In genomic region chr1:232876506-232877360, GRCh38 we compare ENCODE assay signal across 18 cellular contexts.
A peak's percentile ranks its signal among the peaks of the same experiment; 100 is the strongest.
DNase-seq lines count a peak whose midpoint lies in the region; ATAC-seq and TF ChIP-seq lines count a peak whose summit lies in the region.
"Had no signal": no experiment of that assay in that cellular context is flagged by ENCODE, and none has a peak within 500 bp of the region (broad histone marks: within the 10 kb centered on the region; RNA-seq: fewer than 3 reads in every experiment).

No MANE protein-coding gene starts in this region.

- peaks cover 8% of the 10 kb centered on the region for H3K27me3 Mint-ChIP-seq in activated T-cell treated with anti-CD3 and anti-CD28 coated beads, Interleukin-2, amount 50 U/mL, for 24 hours
- no peaks in the 10 kb centered on the region for H3K27me3 Mint-ChIP-seq in T-helper 1 cell treated with Interleukin-12 subunit alpha and Interleukin-12 subunit beta and Interleukin-4 antibody, amounts not matched to agents 30 μg/mL and 1 μg/mL, for 36 hours (ENCODE audit: low read depth)

- 0 out of 2 replicates have a peak overlapping the region, but pooled peaks have one; percentile 23 for H2AFZ ChIP-seq in KMS-11 (ENCODE audit: low read depth)
- H2AFZ ChIP-seq: GM23248 had no signal

- H3K4me1 ChIP-seq in KMS-11 (ENCODE audit: low read depth, poor library complexity, severe bottlenecking) (peaks cover 41% of the 10 kb centered on the region), upper lobe of right lung (no peaks in the 10 kb centered on the region)

- H3K27ac ChIP-seq in KMS-11, result peak overlapping the region; percentile 13; the same call in 1 of the 2 replicates
- no peak overlapping the region for H3K27ac ChIP-seq in upper lobe of right lung
- H3K27ac ChIP-seq: GM23248, RWPE1 had no signal

- peaks cover 7% of the 10 kb centered on the region for H3K4me1 Mint-ChIP-seq in activated T-cell treated with anti-CD3 and anti-CD28 coated beads, Interleukin-2, amount 50 U/mL, for 24 hours (ENCODE audit: low read depth)
- H3K4me1 Mint-ChIP-seq in T-helper 1 cell treated with Interleukin-12 subunit alpha and Interleukin-12 subunit beta and Interleukin-4 antibody, amounts not matched to agents 30 μg/mL and 1 μg/mL, for 36 hours (ENCODE audit: low read depth), result peaks cover 8% of the 10 kb centered on the region

- no peaks in the 10 kb centered on the region for H4K20me1 ChIP-seq in KMS-11 (ENCODE audit: insufficient read depth)

- no peaks in the 10 kb centered on the region for H3K9me3 ChIP-seq in upper lobe of right lung

- H3K4me2 ChIP-seq in KMS-11, result peak overlapping the region; percentile 65

- no peaks in the 10 kb centered on the region for H3K9me3 Mint-ChIP-seq in activated T-cell treated with anti-CD3 and anti-CD28 coated beads, Interleukin-2, amount 50 U/mL, for 24 hours
- no peaks in the 10 kb centered on the region for H3K9me3 Mint-ChIP-seq in T-helper 1 cell treated with Interleukin-12 subunit alpha and Interleukin-12 subunit beta and Interleukin-4 antibody, amounts not matched to agents 30 μg/mL and 1 μg/mL, for 36 hours
- H3K9me3 Mint-ChIP-seq: CD4-positive, CD25-positive, alpha-beta regulatory T cell had no signal

- H3K4me3 ChIP-seq in KMS-11 (IDR thresholded peaks at IDR 0.05; ENCODE audit: insufficient read depth, low read depth, low read length), result no peak overlapping the region
- no peak overlapping the region for H3K4me3 ChIP-seq in upper lobe of right lung
- H3K4me3 ChIP-seq: GM12878, GM23248 had no signal

- H3K36me3 ChIP-seq in KMS-11 (ENCODE audit: insufficient read depth) (no peaks in the 10 kb centered on the region), upper lobe of right lung (no peaks in the 10 kb centered on the region)

- TF ChIP-seq CTCF in KMS-11 (conservative IDR thresholded peaks at IDR 0.05; ENCODE audit: low read depth, low read length) (no peak), upper lobe of right lung (IDR thresholded peaks at IDR 0.05) (no peak)

- no peak for DNase-seq in activated T-cell treated with anti-CD3 and anti-CD28 coated beads, Interleukin-2, amount 50 U/mL, for 24 hours
- DNase-seq in activated T-cell treated with anti-CD3 and anti-CD28 coated beads, Interleukin-2, amount 50 U/mL, for 1 hour, result no peak
- DNase-seq in foreskin melanocyte, result peak; percentile 8
- no peak for DNase-seq in activated CD4-positive, CD25-positive, alpha-beta regulatory T cell (lab: John Stamatoyannopoulos, UW)
- no peak for DNase-seq in upper lobe of right lung
- DNase-seq: ACHN; Calu3; CD4-positive, CD25-positive, alpha-beta regulatory T cell; DMS79; NCI-H1436 treated with DMSO at 0.1 percent for 48 hours; NCI-H2081; NCI-H510A treated with DMSO at 0.1 percent for 48 hours had no signal

- H3K9ac ChIP-seq in KMS-11, result no peak overlapping the region
- H3K9ac ChIP-seq: GM23248 had no signal

- peak overlapping the region; percentile 65 for H3K27ac Mint-ChIP-seq in activated T-cell treated with anti-CD3 and anti-CD28 coated beads, Interleukin-2, amount 50 U/mL, for 24 hours
- peak overlapping the region; percentile 1 for H3K27ac Mint-ChIP-seq in T-helper 1 cell treated with Interleukin-12 subunit alpha and Interleukin-12 subunit beta and Interleukin-4 antibody, amounts not matched to agents 30 μg/mL and 1 μg/mL, for 36 hours
- H3K27ac Mint-ChIP-seq: CD4-positive, CD25-positive, alpha-beta regulatory T cell had no signal

- H3K36me3 Mint-ChIP-seq in activated T-cell treated with anti-CD3 and anti-CD28 coated beads, Interleukin-2, amount 50 U/mL, for 24 hours (ENCODE audit: low read depth), result no peaks in the 10 kb centered on the region
- H3K36me3 Mint-ChIP-seq in T-helper 1 cell treated with Interleukin-12 subunit alpha and Interleukin-12 subunit beta and Interleukin-4 antibody, amounts not matched to agents 30 μg/mL and 1 μg/mL, for 36 hours (ENCODE audit: low read depth), result no peaks in the 10 kb centered on the region
- H3K36me3 Mint-ChIP-seq: CD4-positive, CD25-positive, alpha-beta regulatory T cell had no signal

- no peaks in the 10 kb centered on the region for H3K79me2 ChIP-seq in KMS-11 (ENCODE audit: insufficient read depth, low read depth)

- no peak for ATAC-seq in GM21529 (IDR thresholded peaks at IDR 0.05; ENCODE audit: unreplicated experiment)
- ATAC-seq in upper lobe of right lung, result no peak
- ATAC-seq: GM12878 had no signal

- peak overlapping the region; percentile 10 for H3K4me3 Mint-ChIP-seq in activated T-cell treated with anti-CD3 and anti-CD28 coated beads, Interleukin-2, amount 50 U/mL, for 24 hours
- no peak overlapping the region for H3K4me3 Mint-ChIP-seq in T-helper 1 cell treated with Interleukin-12 subunit alpha and Interleukin-12 subunit beta and Interleukin-4 antibody, amounts not matched to agents 30 μg/mL and 1 μg/mL, for 36 hours
- H3K4me3 Mint-ChIP-seq: CD4-positive, CD25-positive, alpha-beta regulatory T cell had no signal

- H3K27me3 ChIP-seq in KMS-11 (ENCODE audit: insufficient read depth, low read depth), result no peaks in the 10 kb centered on the region; the same call in 1 of the 2 replicates
- no peaks in the 10 kb centered on the region for H3K27me3 ChIP-seq in upper lobe of right lung

- intact Hi-C loops in upper lobe of right lung (cut with DNase I), result no loop called here
